Comparison of ENCODE assay signal across 10 cellular contexts in the genomic region with DNA sequence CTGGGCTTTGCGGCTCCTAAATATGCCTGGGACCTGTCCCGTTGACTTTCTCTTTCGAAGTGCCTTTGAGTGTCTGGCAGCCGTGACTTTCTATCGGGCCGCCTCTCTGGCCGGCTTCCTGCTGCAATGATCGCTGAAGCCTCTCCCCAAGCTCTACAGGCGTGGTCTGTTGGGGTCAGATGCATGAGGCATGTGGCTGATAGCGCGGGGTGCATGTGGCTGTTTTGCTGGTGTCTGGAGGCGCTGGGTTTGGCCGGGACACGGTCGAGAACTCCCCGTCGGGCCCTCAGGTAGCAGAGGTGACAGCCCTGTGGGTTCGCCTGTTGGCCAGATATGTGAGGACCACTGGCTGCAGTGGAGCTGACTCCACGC. TPM values are rescaled to one million over a fixed set of nuclear protein-coding genes. Genes with fewer than 3 reads are reported as not detected.
DNase-seq lines count a peak whose midpoint lies in the region; ATAC-seq and TF ChIP-seq lines count a peak whose summit lies in the region.
"Had no signal": no experiment of that assay in that cellular context is flagged by ENCODE, and none has a peak within 500 bp of the region (broad histone marks: within the 10 kb centered on the region; RNA-seq: fewer than 3 reads in every experiment).

No MANE protein-coding gene starts in this region.

- intact Hi-C loops in PC-3 (cut with micrococcal nuclease) = no loop called here
- intact Hi-C loops in upper lobe of right lung (cut with DNase I) = no loop called here
- intact Hi-C loops in activated T-helper 1 cell treated with anti-CD3 and anti-CD28 coated beads, Interleukin-12 subunit alpha, Interleukin-12 subunit beta, Interleukin-2, Interleukin-4 antibody, amounts not matched to agents 30 ng/mL and 10 ng/mL and 1 ng/mL, durations not matched to agents 14 hours and 24 hours and 36 hours (cut with micrococcal nuclease) = no loop called here

- H2BK120ac ChIP-seq in mesenchymal stem cell (ENCODE audit: low read depth, low read length) = no peak overlapping the region

- no peaks in the 10 kb centered on the region for H4K20me1 ChIP-seq in PC-3 (ENCODE audit: low read length)

- H3K36me3 ChIP-seq in PC-3 (ENCODE audit: low read depth, low read length) = no peaks in the 10 kb centered on the region
- no peaks in the 10 kb centered on the region for H3K36me3 ChIP-seq in mesenchymal stem cell (ENCODE audit: control insufficient read depth in 1 of 2, insufficient read depth in 2 of 2, low read depth in 1 of 2, low read length in 2 of 2)
- no peaks in the 10 kb centered on the region for H3K36me3 ChIP-seq in upper lobe of right lung

- no peak overlapping the region for H2BK15ac ChIP-seq in mesenchymal stem cell (ENCODE audit: low read depth, poor library complexity, severe bottlenecking)

- no peaks in the 10 kb centered on the region for H3K27me3 Mint-ChIP-seq in activated T-helper 1 cell treated with anti-CD3 and anti-CD28 coated beads, Interleukin-12 subunit alpha, Interleukin-12 subunit beta, Interleukin-2, Interleukin-4 antibody, amounts not matched to agents 30 ng/mL and 10 ng/mL and 1 ng/mL, durations not matched to agents 14 hours and 24 hours and 36 hours (ENCODE audit: insufficient read depth)
- H3K27me3 Mint-ChIP-seq: activated T-cell treated with anti-CD3 and anti-CD28 coated beads, Interleukin-2, amount 50 U/mL, for 24 hours had no signal

- BruUV-seq in PC-3 (replicated peaks; lab: Mats Ljungman, UMichigan) = no TSS peak

- no peak overlapping the region for H3K4ac ChIP-seq in mesenchymal stem cell (ENCODE audit: low read depth in 1 of 2, low read length in 2 of 2)

- H3K9me3 ChIP-seq in PC-3 (ENCODE audit: low read length) (no peaks in the 10 kb centered on the region), mesenchymal stem cell (ENCODE audit: control insufficient read depth, low read length) (no peaks in the 10 kb centered on the region), upper lobe of right lung (no peaks in the 10 kb centered on the region)

- H3K27ac ChIP-seq in PC-3 (ENCODE audit: low read length) (no peak overlapping the region), coronary artery (peak overlapping the region; percentile 46 to 75), mesenchymal stem cell (ENCODE audit: low read length, poor library complexity, severe bottlenecking) (no peak overlapping the region), upper lobe of right lung (no peak overlapping the region)

- CTCF ChIA-PET in PC-3 (lab: Charles Lee) = interaction anchor here (0.5 kb wide), 1 partner anchor 36 kb away, joined by 3 read pairs; no protein-coding TSS in a partner anchor

- H3K14ac ChIP-seq in mesenchymal stem cell (ENCODE audit: low read length in 2 of 2) = no peak overlapping the region

- no peak overlapping the region for H4K91ac ChIP-seq in mesenchymal stem cell (ENCODE audit: low read length)

- POLR2A ChIA-PET in PC-3 (lab: Charles Lee; ENCODE audit: unreplicated experiment) = no interaction called here

- no peak overlapping the region for H3K9ac ChIP-seq in PC-3 (ENCODE audit: low read length)
- H3K9ac ChIP-seq in mesenchymal stem cell (ENCODE audit: low read length) = peak overlapping the region; percentile 59

- no peaks in the 10 kb centered on the region for H3K79me2 ChIP-seq in PC-3 (ENCODE audit: low read length)

- TF ChIP-seq CTCF in PC-3 (conservative IDR thresholded peaks at IDR 0.05; ENCODE audit: low read depth, low read length) (no peak), coronary artery (IDR thresholded peaks at IDR 0.05) (no peak), upper lobe of right lung (IDR thresholded peaks at IDR 0.05) (no peak)

- H2AK5ac ChIP-seq in mesenchymal stem cell (ENCODE audit: low read length, severe bottlenecking) = no peak overlapping the region

- H2AFZ ChIP-seq in PC-3 (ENCODE audit: low read length) (no peak overlapping the region), mesenchymal stem cell (ENCODE audit: low read depth, low read length) (no peak overlapping the region)

- 87% methylated on average over 19 of the region's 19 CpGs for WGBS in mesenchymal stem cell

- H3K79me1 ChIP-seq in mesenchymal stem cell (replicated peaks; ENCODE audit: low read length, poor library complexity, severe bottlenecking) = no peaks in the 10 kb centered on the region

- H2BK5ac ChIP-seq in mesenchymal stem cell (ENCODE audit: low read depth, low read length, poor library complexity, severe bottlenecking) = no peak overlapping the region

- H3K9me2 ChIP-seq in PC-3 (replicated peaks; ENCODE audit: low read length) = no peaks in the 10 kb centered on the region

- ATAC-seq in PC-3 = peak; percentile 15; the same call in 1 of the 2 replicates
- peak; percentile 3 for ATAC-seq in upper lobe of right lung
- no peak for ATAC-seq in HG02973 (IDR thresholded peaks at IDR 0.05; ENCODE audit: unreplicated experiment)
- no peak for ATAC-seq in HG03039 (IDR thresholded peaks at IDR 0.05; ENCODE audit: unreplicated experiment)

- no peak overlapping the region for H2BK12ac ChIP-seq in mesenchymal stem cell (ENCODE audit: low read length in 2 of 2)

- no peaks in the 10 kb centered on the region for H3K4me1 ChIP-seq in PC-3 (ENCODE audit: insufficient read depth, low read length)
- peaks cover under 1% of the 10 kb centered on the region for H3K4me1 ChIP-seq in mesenchymal stem cell (ENCODE audit: control insufficient read depth, insufficient read depth, low read depth, low read length)
- H3K4me1 ChIP-seq in upper lobe of right lung = no peaks in the 10 kb centered on the region

- no peak overlapping the region for H3K4me3 Mint-ChIP-seq in activated T-helper 1 cell treated with anti-CD3 and anti-CD28 coated beads, Interleukin-12 subunit alpha, Interleukin-12 subunit beta, Interleukin-2, Interleukin-4 antibody, amounts not matched to agents 30 ng/mL and 10 ng/mL and 1 ng/mL, durations not matched to agents 14 hours and 24 hours and 36 hours
- H3K4me3 Mint-ChIP-seq: activated T-cell treated with anti-CD3 and anti-CD28 coated beads, Interleukin-2, amount 50 U/mL, for 24 hours had no signal

- no peak overlapping the region for H3K18ac ChIP-seq in mesenchymal stem cell (ENCODE audit: low read depth in 1 of 2, low read length in 2 of 2)

- no peak overlapping the region for H3K23ac ChIP-seq in mesenchymal stem cell (ENCODE audit: low read length in 2 of 2)

- H4K8ac ChIP-seq in mesenchymal stem cell (ENCODE audit: low read length) = no peak overlapping the region

- DNase-seq in PC-3 (no peak), coronary artery (ENCODE audit: low spot score) (no peak), mesenchymal stem cell (no peak), upper lobe of right lung (no peak)
- DNase-seq in activated T-helper 1 cell treated with anti-CD3 and anti-CD28 coated beads, Interleukin-12 subunit alpha, Interleukin-12 subunit beta, Interleukin-2, Interleukin-4 antibody, amounts not matched to agents 30 ng/mL and 10 ng/mL and 1 ng/mL, durations not matched to agents 14 hours and 24 hours and 36 hours (ENCODE audit: low spot score) = no peak
- DNase-seq: activated T-cell treated with anti-CD3 and anti-CD28 coated beads, Interleukin-2, amount 50 U/mL, for 24 hours; COR-L47 had no signal

- H3K9me3 Mint-ChIP-seq in activated T-helper 1 cell treated with anti-CD3 and anti-CD28 coated beads, Interleukin-12 subunit alpha, Interleukin-12 subunit beta, Interleukin-2, Interleukin-4 antibody, amounts not matched to agents 30 ng/mL and 10 ng/mL and 1 ng/mL, durations not matched to agents 14 hours and 24 hours and 36 hours = no peaks in the 10 kb centered on the region
- H3K9me3 Mint-ChIP-seq: activated T-cell treated with anti-CD3 and anti-CD28 coated beads, Interleukin-2, amount 50 U/mL, for 24 hours had no signal

- H3K36me3 Mint-ChIP-seq in activated T-helper 1 cell treated with anti-CD3 and anti-CD28 coated beads, Interleukin-12 subunit alpha, Interleukin-12 subunit beta, Interleukin-2, Interleukin-4 antibody, amounts not matched to agents 30 ng/mL and 10 ng/mL and 1 ng/mL, durations not matched to agents 14 hours and 24 hours and 36 hours (ENCODE audit: low read depth) = no peaks in the 10 kb centered on the region

- no peaks in the 10 kb centered on the region for H3F3A ChIP-seq in PC-3 (ENCODE audit: low read length, unreplicated experiment)

- H3K27ac Mint-ChIP-seq in activated T-helper 1 cell treated with anti-CD3 and anti-CD28 coated beads, Interleukin-12 subunit alpha, Interleukin-12 subunit beta, Interleukin-2, Interleukin-4 antibody, amounts not matched to agents 30 ng/mL and 10 ng/mL and 1 ng/mL, durations not matched to agents 14 hours and 24 hours and 36 hours = no peak overlapping the region
- H3K27ac Mint-ChIP-seq: activated T-cell treated with anti-CD3 and anti-CD28 coated beads, Interleukin-2, amount 50 U/mL, for 24 hours had no signal

- no peak overlapping the region; the same call in 1 of the 2 replicates for H3K4me3 ChIP-seq in PC-3 (ENCODE audit: low read length)
- H3K4me3 ChIP-seq in coronary artery = peak overlapping the region; percentile 68
- peak overlapping the region in 1 of 2 experiments; percentile 64 for H3K4me3 ChIP-seq in mesenchymal stem cell (ENCODE audit: insufficient read depth in 1 of 2, low read depth in 1 of 2, low read length in 2 of 2)
- peak overlapping the region; percentile 23 for H3K4me3 ChIP-seq in upper lobe of right lung

- H3K4me1 Mint-ChIP-seq in activated T-helper 1 cell treated with anti-CD3 and anti-CD28 coated beads, Interleukin-12 subunit alpha, Interleukin-12 subunit beta, Interleukin-2, Interleukin-4 antibody, amounts not matched to agents 30 ng/mL and 10 ng/mL and 1 ng/mL, durations not matched to agents 14 hours and 24 hours and 36 hours (ENCODE audit: low read depth) = no peaks in the 10 kb centered on the region

- peaks cover 8% of the 10 kb centered on the region; the same call in 1 of the 2 replicates for H3K27me3 ChIP-seq in PC-3 (ENCODE audit: low read length)
- peaks cover 11 to 61% of the 10 kb centered on the region in 2 experiments for H3K27me3 ChIP-seq in mesenchymal stem cell (ENCODE audit: control insufficient read depth in 1 of 2, insufficient read depth in 1 of 2, low read length in 2 of 2)
- peaks cover 33% of the 10 kb centered on the region for H3K27me3 ChIP-seq in upper lobe of right lung

- peak overlapping the region; percentile 81 for H3K4me2 ChIP-seq in PC-3 (ENCODE audit: low read length)
- no peak overlapping the region for H3K4me2 ChIP-seq in mesenchymal stem cell (ENCODE audit: low read length, poor library complexity, severe bottlenecking)

RNA-seq across cellular contexts. Expression of a gene that starts 38.4 kb away (rescaled TPM):
- total RNA-seq in PC-3 (2014; rRNA removed) (0.47 and 0.92 TPM in 2 replicates), upper lobe of right lung (0.81 TPM)
- polyA plus RNA-seq in mesenchymal stem cell (2013, experiment 1 of 2) = 0.15 TPM
- polyA plus RNA-seq in mesenchymal stem cell (2013, experiment 2 of 2) = 0.08 TPM
- 0.47 and 0.61 TPM in 2 replicates for total RNA-seq in activated T-helper 1 cell treated with anti-CD3 and anti-CD28 coated beads, Interleukin-12 subunit alpha, Interleukin-12 subunit beta, Interleukin-2, Interleukin-4 antibody, amounts not matched to agents 30 ng/mL and 10 ng/mL and 1 ng/mL, durations not matched to agents 14 hours and 24 hours and 36 hours

RNA-seq across cellular contexts. Expression of a gene that starts 49.1 kb away (rescaled TPM):
- 12.9 and 13.5 TPM in 2 replicates for total RNA-seq in PC-3 (2014; rRNA removed)
- 4.3 TPM for polyA plus RNA-seq in mesenchymal stem cell (2013, experiment 1 of 2)
- 5.4 TPM for polyA plus RNA-seq in mesenchymal stem cell (2013, experiment 2 of 2)
- total RNA-seq in upper lobe of right lung = 19.0 TPM
- total RNA-seq in activated T-helper 1 cell treated with anti-CD3 and anti-CD28 coated beads, Interleukin-12 subunit alpha, Interleukin-12 subunit beta, Interleukin-2, Interleukin-4 antibody, amounts not matched to agents 30 ng/mL and 10 ng/mL and 1 ng/mL, durations not matched to agents 14 hours and 24 hours and 36 hours = 6.8 and 10.4 TPM in 2 replicates

RNA-seq across cellular contexts. Expression of a gene that starts 52.6 kb away (rescaled TPM):
- 0.51 and 1.0 TPM in 2 replicates for total RNA-seq in PC-3 (2014; rRNA removed)
- polyA plus RNA-seq in mesenchymal stem cell (2013, experiment 1 of 2) = not detected
- not detected for polyA plus RNA-seq in mesenchymal stem cell (2013, experiment 2 of 2)
- not detected for total RNA-seq in upper lobe of right lung
- total RNA-seq in activated T-helper 1 cell treated with anti-CD3 and anti-CD28 coated beads, Interleukin-12 subunit alpha, Interleukin-12 subunit beta, Interleukin-2, Interleukin-4 antibody, amounts not matched to agents 30 ng/mL and 10 ng/mL and 1 ng/mL, durations not matched to agents 14 hours and 24 hours and 36 hours = not detected in 2 replicates
- total RNA-seq: mesenteric fat pad had no signal

Comparison
In these comparisons a context has a peak if more than half of its experiments do, and no peak if none do; other contexts are left out.
1. ATAC-seq: peak in PC-3 (single experiment) and upper lobe of right lung (single experiment); none in HG02973 (single experiment) and HG03039 (single experiment).
2. H3K27ac ChIP-seq: peak in coronary artery (2 of 2); none in PC-3 (single experiment), mesenchymal stem cell (single experiment) and upper lobe of right lung (single experiment).